In genomic region chr19:58150328-58150921, GRCh38 we compare ENCODE assay signal across 1 cellular context.
TF ChIP-seq lines count a peak whose summit lies in the region.

ZNF329 (minus strand) TSS chr19:58150789; CDS start chr19:58129503, 21,286 bp downstream.

TF ChIP-seq in HepG2, 621 proteins besides CTCF, POLR2A, EP300 and RAD21 (continued from another document and continues in another):
- TF ChIP-seq ZNF318 (CRISPR knock-in tag; IDR thresholded peaks at IDR 0.05) (no peak), ZBTB20 (CRISPR knock-in tag; IDR thresholded peaks at IDR 0.05; ENCODE audit: borderline replicate concordance, low read depth) (0 out of 2 replicates have a peak, but pooled peaks have one; percentile 36), PHF8 (CRISPR knock-in tag; IDR thresholded peaks at IDR 0.05) (peak; percentile 74), DMAP1 (CRISPR knock-in tag; IDR thresholded peaks at IDR 0.05) (no peak), ZNF615 (CRISPR knock-in tag; IDR thresholded peaks at IDR 0.05; ENCODE audit: borderline replicate concordance) (no peak), ZNF737 (CRISPR knock-in tag; IDR thresholded peaks at IDR 0.05; ENCODE audit: borderline replicate concordance) (no peak), TCF12 (IDR thresholded peaks at IDR 0.05) (no peak), TCF12 (CRISPR knock-in tag; IDR thresholded peaks at IDR 0.05) (no peak), FOXK1 (CRISPR knock-in tag; IDR thresholded peaks at IDR 0.05; ENCODE audit: borderline replicate concordance, low read depth) (no peak), ZNF501 (CRISPR knock-in tag; IDR thresholded peaks at IDR 0.05) (peak; percentile 44; the same call in 1 of the 2 replicates), ZNF441 (CRISPR knock-in tag; IDR thresholded peaks at IDR 0.05; ENCODE audit: borderline replicate concordance) (no peak), ZNF562 (CRISPR knock-in tag; IDR thresholded peaks at IDR 0.05; ENCODE audit: borderline replicate concordance) (no peak), ZSCAN9 (CRISPR knock-in tag; IDR thresholded peaks at IDR 0.05; ENCODE audit: borderline replicate concordance) (no peak), FUBP1 (CRISPR knock-in tag; IDR thresholded peaks at IDR 0.05; ENCODE audit: borderline replicate concordance) (no peak), SPEN (CRISPR knock-in tag; IDR thresholded peaks at IDR 0.05; ENCODE audit: low read depth) (peak; percentile 35; the same call in 1 of the 2 replicates), ZSCAN30 (CRISPR knock-in tag; IDR thresholded peaks at IDR 0.05) (no peak), ELF3 (CRISPR knock-in tag; IDR thresholded peaks at IDR 0.05) (no peak), AGO1 (IDR thresholded peaks at IDR 0.05; ENCODE audit: low read depth, low read length, poor library complexity, severe bottlenecking) (peak; percentile 48), HHEX (CRISPR knock-in tag; IDR thresholded peaks at IDR 0.05) (no peak), DPF2 (CRISPR knock-in tag; IDR thresholded peaks at IDR 0.05; ENCODE audit: borderline replicate concordance, low read depth) (no peak), BRF2 (CRISPR knock-in tag; IDR thresholded peaks at IDR 0.05) (no peak), ZNF572 (CRISPR knock-in tag; IDR thresholded peaks at IDR 0.05) (no peak), MNT (IDR thresholded peaks at IDR 0.05) (no peak), ZNF275 (CRISPR knock-in tag; IDR thresholded peaks at IDR 0.05; ENCODE audit: borderline replicate concordance) (no peak), RFX3 (CRISPR knock-in tag; IDR thresholded peaks at IDR 0.05) (no peak), HIVEP1 (CRISPR knock-in tag; IDR thresholded peaks at IDR 0.05) (no peak), PHF21A (CRISPR knock-in tag; IDR thresholded peaks at IDR 0.05) (no peak), CBX2 (IDR thresholded peaks at IDR 0.05; ENCODE audit: low read depth, low read length) (no peak), CBX2 (CRISPR knock-in tag; IDR thresholded peaks at IDR 0.05; ENCODE audit: low read depth) (no peak), SRSF4 (IDR thresholded peaks at IDR 0.05; ENCODE audit: low read depth, low read length, poor library complexity, severe bottlenecking) (no peak), GABPA (IDR thresholded peaks at IDR 0.05; ENCODE audit: low read depth, low read length) (peak; percentile 23; the same call in 1 of the 2 replicates), GABPA (CRISPR knock-in tag; IDR thresholded peaks at IDR 0.05; ENCODE audit: low read depth) (peak; percentile 21; the same call in 1 of the 2 replicates), IRF1 (CRISPR knock-in tag; IDR thresholded peaks at IDR 0.05; ENCODE audit: low read depth) (no peak), KMT2A (CRISPR knock-in tag; IDR thresholded peaks at IDR 0.05) (no peak), IKZF4 (CRISPR knock-in tag; IDR thresholded peaks at IDR 0.05; ENCODE audit: borderline replicate concordance, low read depth, not compliant biosample characterization) (no peak), ZIK1 (CRISPR knock-in tag; IDR thresholded peaks at IDR 0.05; ENCODE audit: borderline replicate concordance, low read depth) (no peak), ZNF800 (CRISPR knock-in tag; IDR thresholded peaks at IDR 0.05) (no peak), NFE2 (CRISPR knock-in tag; IDR thresholded peaks at IDR 0.05) (no peak), FOXJ3 (CRISPR knock-in tag; IDR thresholded peaks at IDR 0.05; ENCODE audit: borderline replicate concordance) (no peak), MXI1 (IDR thresholded peaks at IDR 0.05; ENCODE audit: borderline replicate concordance, low read depth, low read length) (no peak), ETV6 (CRISPR knock-in tag; conservative IDR thresholded peaks at IDR 0.05) (no peak), ZNF230 (CRISPR knock-in tag; IDR thresholded peaks at IDR 0.05) (no peak), CREB3 (CRISPR knock-in tag; IDR thresholded peaks at IDR 0.05) (no peak), LRRFIP1 (CRISPR knock-in tag; conservative IDR thresholded peaks at IDR 0.05) (no peak), ZNF136 (CRISPR knock-in tag; IDR thresholded peaks at IDR 0.05; ENCODE audit: low read depth) (no peak)
